In genomic region chr10:110845372-110845755, GRCh38 we compare ENCODE assay signal across 1 cellular context.
TF ChIP-seq lines count a peak whose summit lies in the region.

No MANE protein-coding gene starts in this region.

TF ChIP-seq in HEK293, 187 proteins besides CTCF, POLR2A, EP300 and RAD21:
- TF ChIP-seq ZNF544 (tag by site-specific recombination; IDR thresholded peaks at IDR 0.05) (no peak), TRIM28 (IDR thresholded peaks at IDR 0.05; ENCODE audit: borderline replicate concordance, low read length) (no peak), ZNF664 (tag by site-specific recombination; IDR thresholded peaks at IDR 0.05) (peak; percentile 53; the same call in 1 of the 2 replicates)
